In the genomic region with DNA sequence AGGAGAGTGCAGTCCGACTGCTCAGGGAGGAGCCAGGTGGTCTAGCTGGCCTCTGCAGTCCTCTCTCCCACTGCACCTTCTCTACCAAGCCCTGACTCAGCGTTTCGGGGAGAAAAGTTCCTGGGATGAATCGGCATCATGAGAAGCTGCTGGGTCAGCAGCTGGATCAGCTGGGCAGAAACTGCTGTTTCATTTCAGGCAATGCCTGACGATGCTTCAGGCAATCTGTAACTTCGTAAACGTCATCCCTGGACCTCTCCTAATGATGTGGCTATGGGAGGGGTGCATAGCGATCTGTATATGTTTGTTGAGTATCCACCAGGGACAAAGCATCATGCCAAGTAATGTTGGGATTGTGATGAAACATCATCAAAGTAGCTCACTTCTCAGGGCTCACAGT, we compare ENCODE assay signal across 1 cellular context.
A peak's percentile ranks its signal among the peaks of the same experiment; 100 is the strongest.
TF ChIP-seq lines count a peak whose summit lies in the region.

No MANE protein-coding gene starts in this region.

TF ChIP-seq in K562, 482 proteins besides CTCF, POLR2A, EP300 and RAD21 (continued from another document and continues in another):
- TF ChIP-seq, protein P1, sequence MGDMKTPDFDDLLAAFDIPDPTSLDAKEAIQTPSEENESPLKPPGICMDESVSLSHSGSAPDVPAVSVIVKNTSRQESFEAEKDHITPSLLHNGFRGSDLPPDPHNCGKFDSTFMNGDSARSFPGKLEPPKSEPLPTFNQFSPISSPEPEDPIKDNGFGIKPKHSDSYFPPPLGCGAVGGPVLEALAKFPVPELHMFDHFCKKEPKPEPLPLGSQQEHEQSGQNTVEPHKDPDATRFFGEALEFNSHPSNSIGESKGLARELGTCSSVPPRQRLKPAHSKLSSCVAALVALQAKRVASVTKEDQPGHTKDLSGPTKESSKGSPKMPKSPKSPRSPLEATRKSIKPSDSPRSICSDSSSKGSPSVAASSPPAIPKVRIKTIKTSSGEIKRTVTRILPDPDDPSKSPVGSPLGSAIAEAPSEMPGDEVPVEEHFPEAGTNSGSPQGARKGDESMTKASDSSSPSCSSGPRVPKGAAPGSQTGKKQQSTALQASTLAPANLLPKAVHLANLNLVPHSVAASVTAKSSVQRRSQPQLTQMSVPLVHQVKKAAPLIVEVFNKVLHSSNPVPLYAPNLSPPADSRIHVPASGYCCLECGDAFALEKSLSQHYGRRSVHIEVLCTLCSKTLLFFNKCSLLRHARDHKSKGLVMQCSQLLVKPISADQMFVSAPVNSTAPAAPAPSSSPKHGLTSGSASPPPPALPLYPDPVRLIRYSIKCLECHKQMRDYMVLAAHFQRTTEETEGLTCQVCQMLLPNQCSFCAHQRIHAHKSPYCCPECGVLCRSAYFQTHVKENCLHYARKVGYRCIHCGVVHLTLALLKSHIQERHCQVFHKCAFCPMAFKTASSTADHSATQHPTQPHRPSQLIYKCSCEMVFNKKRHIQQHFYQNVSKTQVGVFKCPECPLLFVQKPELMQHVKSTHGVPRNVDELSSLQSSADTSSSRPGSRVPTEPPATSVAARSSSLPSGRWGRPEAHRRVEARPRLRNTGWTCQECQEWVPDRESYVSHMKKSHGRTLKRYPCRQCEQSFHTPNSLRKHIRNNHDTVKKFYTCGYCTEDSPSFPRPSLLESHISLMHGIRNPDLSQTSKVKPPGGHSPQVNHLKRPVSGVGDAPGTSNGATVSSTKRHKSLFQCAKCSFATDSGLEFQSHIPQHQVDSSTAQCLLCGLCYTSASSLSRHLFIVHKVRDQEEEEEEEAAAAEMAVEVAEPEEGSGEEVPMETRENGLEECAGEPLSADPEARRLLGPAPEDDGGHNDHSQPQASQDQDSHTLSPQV (IDR thresholded peaks at IDR 0.05), result no peak
- TF ChIP-seq, protein P2, sequence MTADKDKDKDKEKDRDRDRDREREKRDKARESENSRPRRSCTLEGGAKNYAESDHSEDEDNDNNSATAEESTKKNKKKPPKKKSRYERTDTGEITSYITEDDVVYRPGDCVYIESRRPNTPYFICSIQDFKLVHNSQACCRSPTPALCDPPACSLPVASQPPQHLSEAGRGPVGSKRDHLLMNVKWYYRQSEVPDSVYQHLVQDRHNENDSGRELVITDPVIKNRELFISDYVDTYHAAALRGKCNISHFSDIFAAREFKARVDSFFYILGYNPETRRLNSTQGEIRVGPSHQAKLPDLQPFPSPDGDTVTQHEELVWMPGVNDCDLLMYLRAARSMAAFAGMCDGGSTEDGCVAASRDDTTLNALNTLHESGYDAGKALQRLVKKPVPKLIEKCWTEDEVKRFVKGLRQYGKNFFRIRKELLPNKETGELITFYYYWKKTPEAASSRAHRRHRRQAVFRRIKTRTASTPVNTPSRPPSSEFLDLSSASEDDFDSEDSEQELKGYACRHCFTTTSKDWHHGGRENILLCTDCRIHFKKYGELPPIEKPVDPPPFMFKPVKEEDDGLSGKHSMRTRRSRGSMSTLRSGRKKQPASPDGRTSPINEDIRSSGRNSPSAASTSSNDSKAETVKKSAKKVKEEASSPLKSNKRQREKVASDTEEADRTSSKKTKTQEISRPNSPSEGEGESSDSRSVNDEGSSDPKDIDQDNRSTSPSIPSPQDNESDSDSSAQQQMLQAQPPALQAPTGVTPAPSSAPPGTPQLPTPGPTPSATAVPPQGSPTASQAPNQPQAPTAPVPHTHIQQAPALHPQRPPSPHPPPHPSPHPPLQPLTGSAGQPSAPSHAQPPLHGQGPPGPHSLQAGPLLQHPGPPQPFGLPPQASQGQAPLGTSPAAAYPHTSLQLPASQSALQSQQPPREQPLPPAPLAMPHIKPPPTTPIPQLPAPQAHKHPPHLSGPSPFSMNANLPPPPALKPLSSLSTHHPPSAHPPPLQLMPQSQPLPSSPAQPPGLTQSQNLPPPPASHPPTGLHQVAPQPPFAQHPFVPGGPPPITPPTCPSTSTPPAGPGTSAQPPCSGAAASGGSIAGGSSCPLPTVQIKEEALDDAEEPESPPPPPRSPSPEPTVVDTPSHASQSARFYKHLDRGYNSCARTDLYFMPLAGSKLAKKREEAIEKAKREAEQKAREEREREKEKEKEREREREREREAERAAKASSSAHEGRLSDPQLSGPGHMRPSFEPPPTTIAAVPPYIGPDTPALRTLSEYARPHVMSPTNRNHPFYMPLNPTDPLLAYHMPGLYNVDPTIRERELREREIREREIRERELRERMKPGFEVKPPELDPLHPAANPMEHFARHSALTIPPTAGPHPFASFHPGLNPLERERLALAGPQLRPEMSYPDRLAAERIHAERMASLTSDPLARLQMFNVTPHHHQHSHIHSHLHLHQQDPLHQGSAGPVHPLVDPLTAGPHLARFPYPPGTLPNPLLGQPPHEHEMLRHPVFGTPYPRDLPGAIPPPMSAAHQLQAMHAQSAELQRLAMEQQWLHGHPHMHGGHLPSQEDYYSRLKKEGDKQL (CRISPR knock-in tag; IDR thresholded peaks at IDR 0.05; ENCODE audit: borderline replicate concordance), result no peak
- TF ChIP-seq POU5F1 (IDR thresholded peaks at IDR 0.05; ENCODE audit: borderline replicate concordance, low read depth, low read length, partially characterized antibody) (no peak), RAD51 (IDR thresholded peaks at IDR 0.05; ENCODE audit: borderline replicate concordance, low read depth) (no peak), XRCC4 (IDR thresholded peaks at IDR 0.05; ENCODE audit: extremely low read depth, insufficient read depth, insufficient read length) (no peak), ZNF507 (tag; conservative IDR thresholded peaks at IDR 0.05) (no peak), TFAM (CRISPR knock-in tag; conservative IDR thresholded peaks at IDR 0.05) (no peak), BRF1 (IDR thresholded peaks at IDR 0.05; ENCODE audit: borderline replicate concordance, extremely low read depth, insufficient read length) (no peak), MBD2 (IDR thresholded peaks at IDR 0.05; ENCODE audit: borderline replicate concordance, low read depth) (no peak), NFIC (IDR thresholded peaks at IDR 0.05) (no peak), PCBP2 (IDR thresholded peaks at IDR 0.05; ENCODE audit: low read depth, low read length, poor library complexity, severe bottlenecking) (no peak), MAFF (IDR thresholded peaks at IDR 0.05; ENCODE audit: low read length) (peak; percentile 70; the same call in 1 of the 2 replicates), MEF2D (tag; conservative IDR thresholded peaks at IDR 0.05; ENCODE audit: low read depth) (no peak), BACH1 (tag; IDR thresholded peaks at IDR 0.05) (peak; percentile 69; the same call in 1 of the 2 replicates), CTBP1 (IDR thresholded peaks at IDR 0.05; ENCODE audit: borderline replicate concordance) (0 out of 2 replicates have a peak, but pooled peaks have one; percentile 18), SIX5 (IDR thresholded peaks at IDR 0.05; ENCODE audit: borderline replicate concordance in 1 of 2, insufficient read depth in 1 of 2, low read depth in 1 of 2, low read length in 2 of 2) (no peak), POLR3A (IDR thresholded peaks at IDR 0.05; ENCODE audit: borderline replicate concordance, extremely low read depth, insufficient read depth, insufficient read length) (no peak), ZNF316 (IDR thresholded peaks at IDR 0.05) (peak; percentile 95), SRSF9 (IDR thresholded peaks at IDR 0.05; ENCODE audit: borderline replicate concordance, low read depth, low read length) (no peak), BDP1 (IDR thresholded peaks at IDR 0.05; ENCODE audit: insufficient read depth, insufficient read length) (no peak), ZNF444 (CRISPR knock-in tag; IDR thresholded peaks at IDR 0.05) (no peak), TAL1 (IDR thresholded peaks at IDR 0.05) (no peak), SMAD3 (CRISPR knock-in tag; conservative IDR thresholded peaks at IDR 0.05) (no peak)
- TF ChIP-seq, protein P3, sequence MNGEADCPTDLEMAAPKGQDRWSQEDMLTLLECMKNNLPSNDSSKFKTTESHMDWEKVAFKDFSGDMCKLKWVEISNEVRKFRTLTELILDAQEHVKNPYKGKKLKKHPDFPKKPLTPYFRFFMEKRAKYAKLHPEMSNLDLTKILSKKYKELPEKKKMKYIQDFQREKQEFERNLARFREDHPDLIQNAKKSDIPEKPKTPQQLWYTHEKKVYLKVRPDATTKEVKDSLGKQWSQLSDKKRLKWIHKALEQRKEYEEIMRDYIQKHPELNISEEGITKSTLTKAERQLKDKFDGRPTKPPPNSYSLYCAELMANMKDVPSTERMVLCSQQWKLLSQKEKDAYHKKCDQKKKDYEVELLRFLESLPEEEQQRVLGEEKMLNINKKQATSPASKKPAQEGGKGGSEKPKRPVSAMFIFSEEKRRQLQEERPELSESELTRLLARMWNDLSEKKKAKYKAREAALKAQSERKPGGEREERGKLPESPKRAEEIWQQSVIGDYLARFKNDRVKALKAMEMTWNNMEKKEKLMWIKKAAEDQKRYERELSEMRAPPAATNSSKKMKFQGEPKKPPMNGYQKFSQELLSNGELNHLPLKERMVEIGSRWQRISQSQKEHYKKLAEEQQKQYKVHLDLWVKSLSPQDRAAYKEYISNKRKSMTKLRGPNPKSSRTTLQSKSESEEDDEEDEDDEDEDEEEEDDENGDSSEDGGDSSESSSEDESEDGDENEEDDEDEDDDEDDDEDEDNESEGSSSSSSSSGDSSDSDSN (IDR thresholded peaks at IDR 0.05; ENCODE audit: borderline replicate concordance in 1 of 2, low read depth in 2 of 2, low read length in 2 of 2), result no peak
- TF ChIP-seq, protein P4, sequence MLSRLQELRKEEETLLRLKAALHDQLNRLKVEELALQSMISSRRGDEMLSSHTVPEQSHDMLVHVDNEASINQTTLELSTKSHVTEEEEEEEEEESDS (CRISPR knock-in tag; IDR thresholded peaks at IDR 0.05), result no peak
- TF ChIP-seq, protein P5, sequence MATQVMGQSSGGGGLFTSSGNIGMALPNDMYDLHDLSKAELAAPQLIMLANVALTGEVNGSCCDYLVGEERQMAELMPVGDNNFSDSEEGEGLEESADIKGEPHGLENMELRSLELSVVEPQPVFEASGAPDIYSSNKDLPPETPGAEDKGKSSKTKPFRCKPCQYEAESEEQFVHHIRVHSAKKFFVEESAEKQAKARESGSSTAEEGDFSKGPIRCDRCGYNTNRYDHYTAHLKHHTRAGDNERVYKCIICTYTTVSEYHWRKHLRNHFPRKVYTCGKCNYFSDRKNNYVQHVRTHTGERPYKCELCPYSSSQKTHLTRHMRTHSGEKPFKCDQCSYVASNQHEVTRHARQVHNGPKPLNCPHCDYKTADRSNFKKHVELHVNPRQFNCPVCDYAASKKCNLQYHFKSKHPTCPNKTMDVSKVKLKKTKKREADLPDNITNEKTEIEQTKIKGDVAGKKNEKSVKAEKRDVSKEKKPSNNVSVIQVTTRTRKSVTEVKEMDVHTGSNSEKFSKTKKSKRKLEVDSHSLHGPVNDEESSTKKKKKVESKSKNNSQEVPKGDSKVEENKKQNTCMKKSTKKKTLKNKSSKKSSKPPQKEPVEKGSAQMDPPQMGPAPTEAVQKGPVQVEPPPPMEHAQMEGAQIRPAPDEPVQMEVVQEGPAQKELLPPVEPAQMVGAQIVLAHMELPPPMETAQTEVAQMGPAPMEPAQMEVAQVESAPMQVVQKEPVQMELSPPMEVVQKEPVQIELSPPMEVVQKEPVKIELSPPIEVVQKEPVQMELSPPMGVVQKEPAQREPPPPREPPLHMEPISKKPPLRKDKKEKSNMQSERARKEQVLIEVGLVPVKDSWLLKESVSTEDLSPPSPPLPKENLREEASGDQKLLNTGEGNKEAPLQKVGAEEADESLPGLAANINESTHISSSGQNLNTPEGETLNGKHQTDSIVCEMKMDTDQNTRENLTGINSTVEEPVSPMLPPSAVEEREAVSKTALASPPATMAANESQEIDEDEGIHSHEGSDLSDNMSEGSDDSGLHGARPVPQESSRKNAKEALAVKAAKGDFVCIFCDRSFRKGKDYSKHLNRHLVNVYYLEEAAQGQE (CRISPR knock-in tag; IDR thresholded peaks at IDR 0.05; ENCODE audit: low read depth), result no peak
- TF ChIP-seq, protein P6, sequence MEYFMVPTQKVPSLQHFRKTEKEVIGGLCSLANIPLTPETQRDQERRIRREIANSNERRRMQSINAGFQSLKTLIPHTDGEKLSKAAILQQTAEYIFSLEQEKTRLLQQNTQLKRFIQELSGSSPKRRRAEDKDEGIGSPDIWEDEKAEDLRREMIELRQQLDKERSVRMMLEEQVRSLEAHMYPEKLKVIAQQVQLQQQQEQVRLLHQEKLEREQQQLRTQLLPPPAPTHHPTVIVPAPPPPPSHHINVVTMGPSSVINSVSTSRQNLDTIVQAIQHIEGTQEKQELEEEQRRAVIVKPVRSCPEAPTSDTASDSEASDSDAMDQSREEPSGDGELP (CRISPR knock-in tag; IDR thresholded peaks at IDR 0.05; ENCODE audit: borderline replicate concordance), result peak; percentile 52; the same call in 1 of the 2 replicates
- TF ChIP-seq, protein P7, sequence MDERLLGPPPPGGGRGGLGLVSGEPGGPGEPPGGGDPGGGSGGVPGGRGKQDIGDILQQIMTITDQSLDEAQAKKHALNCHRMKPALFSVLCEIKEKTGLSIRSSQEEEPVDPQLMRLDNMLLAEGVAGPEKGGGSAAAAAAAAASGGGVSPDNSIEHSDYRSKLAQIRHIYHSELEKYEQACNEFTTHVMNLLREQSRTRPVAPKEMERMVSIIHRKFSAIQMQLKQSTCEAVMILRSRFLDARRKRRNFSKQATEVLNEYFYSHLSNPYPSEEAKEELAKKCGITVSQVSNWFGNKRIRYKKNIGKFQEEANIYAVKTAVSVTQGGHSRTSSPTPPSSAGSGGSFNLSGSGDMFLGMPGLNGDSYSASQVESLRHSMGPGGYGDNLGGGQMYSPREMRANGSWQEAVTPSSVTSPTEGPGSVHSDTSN (CRISPR knock-in tag; IDR thresholded peaks at IDR 0.05; ENCODE audit: low read depth), result no peak
- TF ChIP-seq, protein P7 (tag; conservative IDR thresholded peaks at IDR 0.05; ENCODE audit: low read depth), result no peak
